8 cellular contexts compared by ENCODE assay signal in the genomic region with DNA sequence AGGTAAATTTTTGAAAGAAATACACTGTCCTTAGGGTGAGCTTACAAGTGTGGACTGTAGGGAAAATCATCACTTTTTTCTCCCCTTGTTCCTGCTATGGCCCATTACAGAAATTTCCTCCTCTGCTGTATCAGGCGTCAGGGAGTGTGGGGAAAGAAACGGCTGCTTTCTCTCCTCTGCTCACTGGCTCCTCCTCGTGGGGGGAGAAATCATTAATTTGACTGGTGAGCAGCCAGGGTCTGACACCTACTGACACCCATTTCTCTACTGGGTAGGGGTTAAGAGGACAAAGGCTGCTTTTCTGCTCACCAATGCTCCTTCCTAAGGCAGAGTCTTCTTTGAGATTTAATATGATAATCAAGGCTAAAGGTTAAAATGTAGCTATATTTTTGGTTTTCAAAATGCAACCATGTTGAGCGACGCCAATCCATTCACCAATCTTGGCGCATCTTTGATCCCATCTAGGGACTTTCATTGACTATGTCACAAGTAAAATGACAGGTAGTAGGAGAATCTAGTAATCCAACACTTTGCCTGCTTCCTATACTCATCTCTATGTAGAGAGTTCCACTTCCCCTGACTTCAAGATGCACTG. TPM values are rescaled to one million over a fixed set of nuclear protein-coding genes. Genes with fewer than 3 reads are reported as not detected.
A peak's percentile ranks its signal among the peaks of the same experiment; 100 is the strongest.
DNase-seq lines count a peak whose midpoint lies in the region; ATAC-seq, FAIRE-seq and TF ChIP-seq lines count a peak whose summit lies in the region.

No MANE protein-coding gene starts in this region.

- H3K27ac ChIP-seq in C4-2B (no peak overlapping the region), esophagus muscularis mucosa (replicated peaks in 1 of 4) (no peak overlapping the region)

- no peaks in the 10 kb centered on the region for H3K9me3 ChIP-seq in esophagus muscularis mucosa

- WGBS in esophagus muscularis mucosa = 53% methylated on average over 6 of the region's 6 CpGs

- H3K4me1 ChIP-seq in esophagus muscularis mucosa = peaks cover 0 to 17% (median 7%) of the 10 kb centered on the region in 4 donors

- H3K4me1 Mint-ChIP-seq in neural crest cell = peaks cover 3% of the 10 kb centered on the region

- no peak overlapping the region for H3K4me3 ChIP-seq in esophagus muscularis mucosa

- no peaks in the 10 kb centered on the region for H3K27me3 Mint-ChIP-seq in neural crest cell (ENCODE audit: low read depth)

- no peak for TF ChIP-seq EP300 in esophagus muscularis mucosa (IDR thresholded peaks at IDR 0.05)

- peaks cover 7 to 64% (median 36%) of the 10 kb centered on the region in 4 donors for H3K36me3 ChIP-seq in esophagus muscularis mucosa

- intact Hi-C loops in esophagus muscularis mucosa (cut with DNase I) = no loop called here

- peak; percentile 73 for ATAC-seq in GM19351 (IDR thresholded peaks at IDR 0.05; ENCODE audit: unreplicated experiment)

- peak; percentile 68 for TF ChIP-seq CTCF in C4-2B (conservative IDR thresholded peaks at IDR 0.05)
- TF ChIP-seq CTCF in esophagus muscularis mucosa (IDR thresholded peaks at IDR 0.05) = peak; percentile 54 to 67 (median 58)
- peak; percentile 73 for TF ChIP-seq CTCF in neural crest cell (conservative IDR thresholded peaks at IDR 0.05)

- no peaks in the 10 kb centered on the region for H3K27me3 ChIP-seq in esophagus muscularis mucosa

- TF ChIP-seq POLR2A in esophagus muscularis mucosa (IDR thresholded peaks at IDR 0.05; ENCODE audit: low read depth) = no peak
- no peak for TF ChIP-seq POLR2A in H54 (IDR thresholded peaks at IDR 0.05; ENCODE audit: low read depth, low read length)

- H3K27ac Mint-ChIP-seq in neural crest cell (ENCODE audit: unreplicated experiment) = peak overlapping the region; percentile 8

- H3K4me3 Mint-ChIP-seq in neural crest cell = no peak overlapping the region

- no peaks in the 10 kb centered on the region for H3K36me3 Mint-ChIP-seq in neural crest cell (ENCODE audit: low read depth)

- no peaks in the 10 kb centered on the region for H3K9me3 Mint-ChIP-seq in neural crest cell

- peak; percentile 48 for DNase-seq in NCI-H460 (ENCODE audit: extremely low read depth, low read depth)
- peak; percentile 61 for DNase-seq in activated CD8-positive, alpha-beta memory T cell treated with anti-CD3 and anti-CD28 coated beads, Interleukin-2, amount 50 U/mL, for 4 hours
- DNase-seq in esophagus muscularis mucosa (ENCODE audit: extremely low spot score) = no peak
- DNase-seq in neural crest cell (ENCODE audit: low read depth, low spot score) = peak; percentile 77
- peak; percentile 71 for DNase-seq in ureter (ENCODE audit: low spot score)
- no peak for DNase-seq in H54 (ENCODE audit: insufficient read length, low spot score)

- no peak for FAIRE-seq in H54 (lab: Jason Lieb, UNC)

RNA-seq across cellular contexts. Expression of gene SETD7, which starts 25.1 kb away (rescaled TPM):
- total RNA-seq in NCI-H460 (2014; rRNA removed; shearing (Covaris generic)) = 50.8 and 58.7 TPM in 2 replicates
- 28.8 and 41.0 TPM in 2 replicates for polyA plus RNA-seq in NCI-H460 (2014; cell fraction: nucleus; rRNA removed)
- 10 to 100 TPM; 54.4 to 96.0 (median 63.9) TPM for total RNA-seq in esophagus muscularis mucosa
- 11.1 and 11.4 TPM in 2 replicates for total RNA-seq in neural crest cell
- 34.9 TPM for total RNA-seq in ureter

Comparison
In these comparisons a context has a peak if more than half of its experiments do, and no peak if none do; other contexts are left out.
1. DNase-seq: peak in NCI-H460 (single experiment), activated CD8-positive, alpha-beta memory T cell treated with anti-CD3 and anti-CD28 coated beads, Interleukin-2, amount 50 U/mL, for 4 hours (single experiment), neural crest cell (single experiment) and ureter (single experiment); none in esophagus muscularis mucosa (single experiment) and H54 (single experiment).
2. Peak in every context shown above with its lines, with median percentiles within 50 percentile points of each other: CTCF ChIP-seq.